ENCODE assay signal across 28 cellular contexts in the genomic region with DNA sequence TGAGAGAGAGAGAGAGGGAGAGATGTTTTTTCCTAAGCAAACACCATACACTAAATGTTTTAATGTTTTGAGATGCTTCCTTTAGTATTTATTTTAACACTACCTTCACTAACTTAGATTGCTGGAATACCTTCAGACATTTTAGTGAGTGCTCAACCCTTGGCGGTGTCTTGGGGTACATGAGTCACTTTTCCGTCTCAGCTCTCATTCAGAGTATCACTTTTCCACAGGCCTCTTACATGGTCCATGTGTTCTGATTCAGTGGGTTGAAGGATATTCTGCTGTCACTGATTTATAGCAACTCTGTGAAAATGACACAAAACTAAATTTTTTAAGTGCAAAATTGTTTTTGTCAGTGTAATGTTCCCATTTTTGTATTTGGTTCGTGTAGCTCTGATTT.
"Had no signal": no experiment of that assay in that cellular context is flagged by ENCODE, and none has a peak within 500 bp of the region (broad histone marks: within the 10 kb centered on the region; RNA-seq: fewer than 3 reads in every experiment).

No MANE protein-coding gene starts in this region.

- H3K4me3 ChIP-seq: ascending aorta, breast epithelium, coronary artery, dorsolateral prefrontal cortex, esophagus muscularis mucosa had no signal

- ATAC-seq: activated naive CD4-positive, alpha-beta T cell treated with anti-CD3 and anti-CD28 coated beads, Interleukin-2, amount 50 U/mL, for 72 hours; activated T-cell treated with anti-CD3 and anti-CD28 coated beads, Interleukin-2, amount 50 U/mL, for 72 hours; T-helper 17 cell had no signal

- H3K27me3 ChIP-seq: ascending aorta, breast epithelium, dorsolateral prefrontal cortex, esophagus muscularis mucosa had no signal

- DNase-seq: activated CD4-positive, alpha-beta memory T cell treated with anti-CD3 and anti-CD28 coated beads, Interleukin-2, amount 10 ng/mL, durations not matched to agents 7 days and 5 days; activated CD4-positive, alpha-beta T cell treated with anti-CD3 and anti-CD28 coated beads for 1 hour; activated CD4-positive, alpha-beta T cell treated with anti-CD3 and anti-CD28 coated beads for 4 hours; activated CD4-positive, alpha-beta T cell treated with anti-CD3 and anti-CD28 coated beads, Interleukin-2, amount 10 ng/mL, durations not matched to agents 7 days and 5 days; activated CD4-positive, alpha-beta T cell treated with anti-CD3 and anti-CD28 coated beads, Interleukin-2, amount 50 U/mL, for 4 hours; activated CD8-positive, alpha-beta memory T cell treated with anti-CD3 and anti-CD28 coated beads, Interleukin-2, amount 50 U/mL, for 48 hours; activated gamma-delta T cell; activated naive CD4-positive, alpha-beta T cell; activated naive CD4-positive, alpha-beta T cell treated with anti-CD3 and anti-CD28 coated beads, Interleukin-2, amount 10 ng/mL, durations not matched to agents 7 days and 5 days; activated naive CD8-positive, alpha-beta T cell treated with anti-CD3 and anti-CD28 coated beads, Interleukin-2, amount 10 ng/mL, durations not matched to agents 7 days and 5 days; activated T-cell treated with anti-CD3 and anti-CD28 coated beads for 4 hours; activated T-cell treated with anti-CD3 and anti-CD28 coated beads, Interleukin-2, amount 50 U/mL, for 24 hours; activated T-cell treated with anti-CD3 and anti-CD28 coated beads, Interleukin-2, amount 50 U/mL, for 72 hours; dorsolateral prefrontal cortex; effector memory CD4-positive, alpha-beta T cell; endodermal cell; erythroblast; foreskin melanocyte; head of caudate nucleus; T-helper 1 cell; T-helper 17 cell; T1000 had no signal

- H3K4me1 ChIP-seq: ascending aorta, breast epithelium, esophagus muscularis mucosa had no signal

- H3K27ac ChIP-seq: ascending aorta, breast epithelium, coronary artery, dorsolateral prefrontal cortex, esophagus muscularis mucosa, VCaP had no signal

- H3K9me3 ChIP-seq: ascending aorta, breast epithelium, esophagus muscularis mucosa had no signal

- H3K36me3 ChIP-seq: ascending aorta, breast epithelium, esophagus muscularis mucosa had no signal
